In the genomic region with DNA sequence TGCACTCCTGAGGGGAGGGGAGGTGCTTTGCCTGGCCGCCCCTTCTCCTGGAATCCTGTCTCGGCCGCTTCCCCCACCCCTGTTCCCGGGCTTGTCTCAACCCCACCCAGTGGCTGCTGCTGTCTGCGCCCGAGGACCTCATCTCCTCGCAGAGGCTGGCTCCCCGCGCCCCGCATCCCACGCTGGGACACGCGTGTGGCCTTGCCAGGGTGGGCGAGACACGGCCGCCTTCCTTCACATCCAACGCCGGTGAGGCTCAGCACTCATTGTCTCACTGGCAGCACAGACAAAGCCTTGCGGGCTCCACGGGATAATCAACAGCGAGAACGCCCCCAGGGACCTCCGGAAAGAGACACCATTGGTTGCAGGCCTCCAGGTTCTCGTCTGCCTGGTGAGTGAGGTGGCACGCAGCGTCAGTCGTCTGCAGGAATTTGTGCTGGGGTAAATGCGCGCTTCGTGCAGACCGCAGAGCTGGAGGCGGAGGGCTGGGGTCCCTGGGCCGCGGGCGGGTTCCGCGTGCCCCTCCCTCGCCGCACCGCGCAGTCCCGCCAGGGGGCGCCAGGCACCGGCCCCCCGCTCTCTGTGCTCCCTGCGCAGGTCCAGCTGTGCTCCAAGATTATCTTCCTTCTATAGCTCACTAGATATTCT, we compare ENCODE assay signal across 9 cellular contexts. TPM values are rescaled to one million over a fixed set of nuclear protein-coding genes. Genes with fewer than 3 reads are reported as not detected.
A peak's percentile ranks its signal among the peaks of the same experiment; 100 is the strongest.
DNase-seq lines count a peak whose midpoint lies in the region; ATAC-seq and TF ChIP-seq lines count a peak whose summit lies in the region.
"Had no signal": no experiment of that assay in that cellular context is flagged by ENCODE, and none has a peak within 500 bp of the region (broad histone marks: within the 10 kb centered on the region; RNA-seq: fewer than 3 reads in every experiment).

No MANE protein-coding gene starts in this region.

- dilution Hi-C loops in mammary epithelial cell (cut with HindIII; ENCODE audit: low sequenced_read_pairs), result no loop called here

- peak; percentile 45 to 63 for TF ChIP-seq CTCF in mammary epithelial cell (conservative IDR thresholded peaks at IDR 0.05 in 1 of 2, IDR thresholded peaks at IDR 0.05 in 1 of 2; ENCODE audit: extremely low read depth in 1 of 2, insufficient read depth in 1 of 2, low read depth in 1 of 2, low read length in 2 of 2)
- peak; percentile 1 for TF ChIP-seq CTCF in liver (IDR thresholded peaks at IDR 0.05; ENCODE audit: low read depth, low read length, missing input control)

- H3K27me3 ChIP-seq in mammary epithelial cell (ENCODE audit: insufficient read depth, low read length) (no peaks in the 10 kb centered on the region), liver (ENCODE audit: control insufficient read depth in 4 of 4, insufficient read depth in 4 of 4, low read length in 3 of 4) (peaks cover 0 to 2% (median 0%) of the 10 kb centered on the region in 4 donors)

- no peaks in the 10 kb centered on the region for H4K20me1 ChIP-seq in mammary epithelial cell (ENCODE audit: insufficient read depth, low read length)

- CTCF ChIA-PET in mammary epithelial cell (lab: Charles Lee; ENCODE audit: low non-redundant PET), result no interaction called here

- peak overlapping the region; percentile 31 for H3K4me2 ChIP-seq in mammary epithelial cell (ENCODE audit: insufficient read depth, low read depth, low read length)

- intact Hi-C loops in mammary epithelial cell (cut with micrococcal nuclease), result no loop called here

- 8% methylated on average over 35 of the region's 46 CpGs for WGBS in mammary epithelial cell (ENCODE audit: low coverage, missing lambda C conversion rate)
- 15% methylated on average over 46 of the region's 46 CpGs for WGBS in liver

- peak in 1 of 2 donors; percentile 23 for TF ChIP-seq RAD21 in liver (IDR thresholded peaks at IDR 0.05)

- in situ Hi-C loops in mammary epithelial cell (cut with MboI; ENCODE audit: low sequenced_read_pairs in 2 of 2), result no loop called here

- H2AFZ ChIP-seq in mammary epithelial cell (ENCODE audit: low read depth, low read length), result peak overlapping the region; percentile 68

- H3K4me1 ChIP-seq in mammary epithelial cell (ENCODE audit: insufficient read depth, low read length), result peaks cover 15% of the 10 kb centered on the region
- H3K4me1 ChIP-seq in liver (ENCODE audit: control insufficient read depth in 4 of 4, insufficient read depth in 4 of 4, low read length in 3 of 4), result peaks cover 0 to 3% (median 1%) of the 10 kb centered on the region in 4 donors

- H3K36me3 ChIP-seq in mammary epithelial cell (ENCODE audit: insufficient read depth, low read length) (no peaks in the 10 kb centered on the region), liver (ENCODE audit: control insufficient read depth in 4 of 4, insufficient read depth in 3 of 4, low read depth in 1 of 4, low read length in 3 of 4) (no peaks in the 10 kb centered on the region)

- H3K79me2 ChIP-seq in mammary epithelial cell (ENCODE audit: insufficient read depth, low read length), result no peaks in the 10 kb centered on the region

- no peaks in the 10 kb centered on the region for H3K9me3 ChIP-seq in mammary epithelial cell (replicated peaks; ENCODE audit: insufficient read depth, low read length)
- no peaks in the 10 kb centered on the region for H3K9me3 ChIP-seq in liver (ENCODE audit: control insufficient read depth in 4 of 4, low read length in 3 of 4)

- H3K27ac ChIP-seq in mammary epithelial cell (ENCODE audit: insufficient read depth, low read depth, low read length), result no peak overlapping the region
- H3K27ac ChIP-seq in liver (ENCODE audit: low read depth in 1 of 2, low read length in 2 of 2), result no peak overlapping the region

- BruUV-seq in mammary epithelial cell (replicated peaks; lab: Mats Ljungman, UMichigan), result no TSS peak

- no peak overlapping the region for H3K4me3 ChIP-seq in mammary epithelial cell (replicated peaks in 1 of 3; ENCODE audit: insufficient read depth in 1 of 3, low read depth in 2 of 3, low read length in 3 of 3)
- no peak overlapping the region for H3K4me3 ChIP-seq in liver (ENCODE audit: low read depth in 1 of 3, low read length in 3 of 3)

- ATAC-seq in GM21447 (IDR thresholded peaks at IDR 0.05; ENCODE audit: unreplicated experiment) (no peak), GM19351 (IDR thresholded peaks at IDR 0.05; ENCODE audit: unreplicated experiment) (no peak)

- H3K9ac ChIP-seq in mammary epithelial cell (ENCODE audit: insufficient read depth, low read length) (no peak overlapping the region), liver (ENCODE audit: low read depth in 1 of 2, low read length in 2 of 2) (no peak overlapping the region)

- DNase-seq in D341Med (ENCODE audit: low spot score) (peak; percentile 88), NCI-H1436 treated with DMSO at 0.1 percent for 48 hours (lab: John Stamatoyannopoulos, UW) (peak; percentile 42), mammary epithelial cell (no peak), T-helper 9 cell (no peak), MV-4-11 (lab: John Stamatoyannopoulos, UW) (no peak)

TF ChIP-seq in liver, 16 proteins besides CTCF, POLR2A, EP300 and RAD21:
- TF ChIP-seq ATF3 (IDR thresholded peaks at IDR 0.05), result no peak
- TF ChIP-seq REST (IDR thresholded peaks at IDR 0.05), result no peak
- no peak for TF ChIP-seq TAF1 (conservative IDR thresholded peaks at IDR 0.05)
- TF ChIP-seq NR2F2 (IDR thresholded peaks at IDR 0.05), result no peak
- no peak for TF ChIP-seq YY1 (IDR thresholded peaks at IDR 0.05)
- TF ChIP-seq FOXA2 (IDR thresholded peaks at IDR 0.05), result no peak
- TF ChIP-seq SP1 (IDR thresholded peaks at IDR 0.05), result no peak
- no peak for TF ChIP-seq FOXA1 (IDR thresholded peaks at IDR 0.05)
- TF ChIP-seq ZBTB33 (IDR thresholded peaks at IDR 0.05), result no peak
- no peak for TF ChIP-seq EGR1 (IDR thresholded peaks at IDR 0.05; ENCODE audit: low read depth in 2 of 2)
- no peak for TF ChIP-seq HNF4G (IDR thresholded peaks at IDR 0.05)
- TF ChIP-seq RXRA (IDR thresholded peaks at IDR 0.05), result no peak
- no peak for TF ChIP-seq HNF4A (conservative IDR thresholded peaks at IDR 0.05)
- TF ChIP-seq GABPA (IDR thresholded peaks at IDR 0.05 in 1 of 2, conservative IDR thresholded peaks at IDR 0.05 in 1 of 2), result no peak

RNA-seq across cellular contexts. Expression of gene CCDC177, which starts 26.8 kb away (rescaled TPM):
- total RNA-seq in mammary epithelial cell (not detected), liver (not detected)
- polyA plus RNA-seq in mammary epithelial cell (not detected), liver (under 1 TPM in 1 of 2 donors, not detected in 1; 0.08 TPM)
- not detected for polyA minus RNA-seq in mammary epithelial cell
- polyA plus RNA-seq: IgD-negative memory B cell had no signal

Comparison
In these comparisons a context has a peak if more than half of its experiments do, and no peak if none do; other contexts are left out.
1. DNase-seq: peak in D341Med (single experiment) and NCI-H1436 treated with DMSO at 0.1 percent for 48 hours (single experiment); none in mammary epithelial cell (single experiment), T-helper 9 cell (single experiment) and MV-4-11 (single experiment).